ENCODE assay signal across 15 cellular contexts in the genomic region with DNA sequence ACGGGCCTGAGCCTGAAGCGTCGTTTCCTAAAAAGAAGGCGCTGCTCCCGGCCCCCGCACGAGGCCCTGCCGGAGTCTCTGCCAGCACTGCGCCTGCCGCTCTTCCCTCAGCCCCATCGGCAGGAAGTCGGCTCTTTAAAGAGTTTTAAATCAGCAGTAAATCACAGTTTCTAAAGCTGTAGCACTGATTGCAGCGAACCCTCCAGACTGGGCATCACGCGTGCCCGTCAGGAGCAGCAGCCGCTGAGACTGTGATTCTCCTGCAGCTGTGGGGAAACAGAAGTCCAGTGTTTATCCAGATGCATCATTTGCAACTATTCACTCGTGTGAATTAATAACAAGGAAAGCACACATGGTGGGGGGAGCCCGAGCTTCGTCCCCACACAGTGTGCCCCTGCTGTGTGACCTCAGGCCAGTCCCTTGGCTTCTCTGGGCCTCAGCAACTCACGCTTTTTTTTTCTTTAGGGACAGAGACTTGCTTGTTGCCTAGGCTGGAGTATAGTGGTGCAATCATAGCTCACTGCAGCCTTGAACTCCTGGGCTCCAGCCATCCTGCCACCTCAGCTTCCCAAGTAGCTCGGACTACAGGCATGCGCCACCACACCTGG.
"Had no signal": no experiment of that assay in that cellular context is flagged by ENCODE, and none has a peak within 500 bp of the region (broad histone marks: within the 10 kb centered on the region; RNA-seq: fewer than 3 reads in every experiment).

No MANE protein-coding gene starts in this region.

- H3K4me3 Mint-ChIP-seq: T-helper 1 cell treated with Interleukin-12 subunit alpha and Interleukin-12 subunit beta and Interleukin-4 antibody, amounts not matched to agents 30 μg/mL and 1 μg/mL, for 36 hours; WTC11 had no signal

- H3K36me3 ChIP-seq: adrenal gland, brain microvascular endothelial cell, neutrophil, thoracic aorta had no signal

- H3K4me3 ChIP-seq: adrenal gland, psoas muscle, thoracic aorta had no signal

- H3K4me1 ChIP-seq: adrenal gland had no signal

- DNase-seq: activated CD4-positive, alpha-beta T cell treated with anti-CD3 and anti-CD28 coated beads for 48 hours; activated naive CD4-positive, alpha-beta T cell treated with anti-CD3 and anti-CD28 coated beads, Interleukin-2, amount 50 U/mL, for 16 hours; adrenal gland; brain microvascular endothelial cell; islet precursor cell; psoas muscle; stimulated activated CD4-positive, alpha-beta T cell treated with anti-CD3 and anti-CD28 coated beads, Interleukin-12 subunit alpha, Interleukin-12 subunit beta, amount 100 ng/mL, for 4 hours; stimulated activated naive CD4-positive, alpha-beta T cell treated with Interleukin-2 at 50 U/mL for 16 hours had no signal

- H3K36me3 Mint-ChIP-seq: WTC11 had no signal

- H3K27ac Mint-ChIP-seq: T-helper 1 cell treated with Interleukin-12 subunit alpha and Interleukin-12 subunit beta and Interleukin-4 antibody, amounts not matched to agents 30 μg/mL and 1 μg/mL, for 36 hours; WTC11 had no signal

- FAIRE-seq: endometrium had no signal

- ATAC-seq: esophagus mucosa, psoas muscle, sciatic nerve, WTC11 had no signal

- H3K27ac ChIP-seq: adrenal gland, brain microvascular endothelial cell, neutrophil, psoas muscle, thoracic aorta had no signal

- H3K9me3 Mint-ChIP-seq: T-helper 1 cell treated with Interleukin-12 subunit alpha and Interleukin-12 subunit beta and Interleukin-4 antibody, amounts not matched to agents 30 μg/mL and 1 μg/mL, for 36 hours had no signal

- H3K27me3 ChIP-seq: adrenal gland, brain microvascular endothelial cell had no signal

- H3K9me3 ChIP-seq: adrenal gland, neutrophil, psoas muscle, thoracic aorta had no signal
